ENCODE assay signal across 18 cellular contexts in the genomic region with DNA sequence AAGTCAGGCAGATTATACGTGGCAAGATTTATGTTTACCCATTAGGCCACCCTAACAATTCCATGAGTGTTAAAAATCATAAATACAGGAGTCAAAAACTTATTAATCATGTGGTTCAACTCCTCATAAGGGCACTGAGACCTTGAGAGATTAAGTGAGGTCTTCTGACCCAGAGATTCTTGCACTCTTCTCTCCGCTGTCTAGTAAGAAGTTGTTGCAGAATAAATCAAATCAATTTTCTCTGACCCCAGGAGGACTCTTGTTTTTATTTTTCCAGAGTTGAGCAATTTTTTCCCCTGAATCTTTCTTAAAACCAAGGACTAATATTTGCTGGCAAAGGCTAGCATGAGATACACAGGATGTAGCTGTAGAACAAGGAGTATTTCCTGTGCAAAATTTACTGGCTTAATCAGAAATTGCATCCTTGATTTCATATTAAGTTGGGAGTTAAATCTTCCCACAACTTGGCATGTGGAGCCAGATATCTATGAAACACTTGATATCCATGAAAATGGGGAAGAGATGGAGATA.
"Had no signal": no experiment of that assay in that cellular context is flagged by ENCODE, and none has a peak within 500 bp of the region (broad histone marks: within the 10 kb centered on the region; RNA-seq: fewer than 3 reads in every experiment).

No MANE protein-coding gene starts in this region.

- H3K4me3 ChIP-seq: MG63 had no signal

- DNase-seq: activated CD4-positive, alpha-beta T cell treated with anti-CD3 and anti-CD28 coated beads for 4 hours; activated CD8-positive, alpha-beta memory T cell treated with anti-CD3 and anti-CD28 coated beads, Interleukin-2, amount 50 U/mL, for 4 hours; activated CD8-positive, alpha-beta T cell treated with anti-CD3 and anti-CD28 coated beads for 36 hours; activated T-cell treated with anti-CD3 and anti-CD28 coated beads, Interleukin-2, amount 50 U/mL, for 72 hours; amniotic stem cell; brain microvascular endothelial cell; caudate nucleus; MG63; MV-4-11; NCI-H1105 treated with DMSO at 0.1 percent for 48 hours; NCI-H1436 treated with DMSO at 0.1 percent for 48 hours; NCI-H187 treated with DMSO at 0.1 percent for 48 hours; NCI-H2081 treated with DMSO at 0.1 percent for 48 hours; NCI-H446; NCI-H524; SHP77 had no signal

- H3K27me3 ChIP-seq: brain microvascular endothelial cell, MG63 had no signal

- FAIRE-seq: RCC 7860 had no signal

- H3K27ac ChIP-seq: brain microvascular endothelial cell had no signal

- H3K36me3 ChIP-seq: brain microvascular endothelial cell, MG63 had no signal

- ATAC-seq: activated CD4-positive, CD25-positive, alpha-beta regulatory T cell treated with anti-CD3 and anti-CD28 coated beads, Interleukin-2, amount 50 U/mL, for 24 hours; activated CD8-positive, alpha-beta T cell treated with anti-CD3 and anti-CD28 coated beads for 36 hours; activated T-cell treated with anti-CD3 and anti-CD28 coated beads, Interleukin-2, amount 50 U/mL, for 72 hours had no signal

- H3K9me3 ChIP-seq: MG63 had no signal
